12 cellular contexts compared by ENCODE assay signal in the genomic region with DNA sequence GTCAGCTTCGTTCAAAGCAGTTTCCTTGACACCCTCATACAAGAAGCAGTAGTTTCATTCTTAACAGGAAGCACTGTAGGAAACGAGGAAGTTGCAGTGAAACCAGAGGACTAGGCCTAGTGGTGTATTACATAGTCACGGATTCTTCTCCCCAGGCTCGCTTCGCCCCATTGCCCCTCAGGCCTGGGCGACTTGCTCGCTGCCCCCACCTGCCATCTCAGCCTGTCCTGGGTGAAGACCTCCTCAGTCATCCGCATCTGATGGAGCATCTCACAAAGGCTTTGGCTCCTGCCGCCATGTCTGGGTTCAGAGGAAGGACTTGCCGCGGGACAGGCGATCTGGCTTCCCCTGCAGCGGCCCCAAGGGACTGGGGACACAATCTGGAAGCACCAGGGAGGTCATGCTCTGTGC.
DNase-seq lines count a peak whose midpoint lies in the region; ATAC-seq and TF ChIP-seq lines count a peak whose summit lies in the region.
"Had no signal": no experiment of that assay in that cellular context is flagged by ENCODE, and none has a peak within 500 bp of the region (broad histone marks: within the 10 kb centered on the region; RNA-seq: fewer than 3 reads in every experiment).

No MANE protein-coding gene starts in this region.

- POLR2A ChIA-PET in SK-N-SH (lab: Yijun Ruan, JAX): no interaction called here

- TF ChIP-seq POLR2A in esophagus muscularis mucosa (IDR thresholded peaks at IDR 0.05; ENCODE audit: low read depth): no peak

- H3K9me2 ChIP-seq in SK-N-SH: no peaks in the 10 kb centered on the region

- H3K9me3 ChIP-seq in esophagus muscularis mucosa (no peaks in the 10 kb centered on the region), SK-N-SH (no peaks in the 10 kb centered on the region)
- H3K9me3 ChIP-seq: adrenal gland had no signal

- WGBS in esophagus muscularis mucosa: 56% methylated on average over 3 of the region's 13 CpGs
- 96% methylated on average over 8 of the region's 13 CpGs for WGBS in SK-N-SH (ENCODE audit: low lambda C conversion rate)

- TF ChIP-seq CTCF in esophagus muscularis mucosa (IDR thresholded peaks at IDR 0.05) (no peak), SK-N-SH (IDR thresholded peaks at IDR 0.05) (no peak)

- DNase-seq in esophagus muscularis mucosa (ENCODE audit: extremely low spot score) (peak; percentile 64), NCI-H2196 (lab: John Stamatoyannopoulos, UW; ENCODE audit: unreplicated experiment) (no peak), SK-N-SH (no peak), HUDEP-2 (lab: John Stamatoyannopoulos, UW; ENCODE audit: unreplicated experiment in 76 of 76) (no peak), NCI-H510A treated with DMSO at 0.1 percent for 48 hours (lab: John Stamatoyannopoulos, UW) (no peak)
- DNase-seq: adrenal gland, EL had no signal

- no peak overlapping the region for H3K4me2 ChIP-seq in SK-N-SH
- H3K4me2 ChIP-seq: KMS-11 had no signal

- H3K36me3 ChIP-seq in esophagus muscularis mucosa: no peaks in the 10 kb centered on the region
- no peaks in the 10 kb centered on the region for H3K36me3 ChIP-seq in SK-N-SH (replicated peaks in 1 of 2; ENCODE audit: control insufficient read depth in 1 of 2, insufficient read depth in 2 of 2, low read length in 1 of 2)
- H3K36me3 ChIP-seq: adrenal gland had no signal

- H2AFZ ChIP-seq in SK-N-SH (ENCODE audit: low read depth): no peak overlapping the region
- H2AFZ ChIP-seq: parathyroid adenoma had no signal

- H3K27me3 ChIP-seq in esophagus muscularis mucosa (no peaks in the 10 kb centered on the region), SK-N-SH (ENCODE audit: insufficient read depth) (no peaks in the 10 kb centered on the region)
- H3K27me3 ChIP-seq: adrenal gland had no signal

- TF ChIP-seq RAD21 in SK-N-SH (IDR thresholded peaks at IDR 0.05; ENCODE audit: low read length): no peak

- H3K4me3 ChIP-seq in esophagus muscularis mucosa: no peak overlapping the region
- no peak overlapping the region for H3K4me3 ChIP-seq in SK-N-SH (ENCODE audit: low read depth in 2 of 2, low read length in 1 of 2)
- H3K4me3 ChIP-seq: adrenal gland had no signal

- H3K27ac ChIP-seq in esophagus muscularis mucosa (replicated peaks in 1 of 4): no peak overlapping the region
- H3K27ac ChIP-seq in SK-N-SH (ENCODE audit: low read depth in 2 of 2, low read length in 1 of 2): peak overlapping the region in 1 of 2 experiments; percentile 99; a peak in 2 of 4 replicates
- H3K27ac ChIP-seq: adrenal gland, KMS-11, parathyroid adenoma had no signal

- H4K20me1 ChIP-seq in SK-N-SH (ENCODE audit: insufficient read depth): no peaks in the 10 kb centered on the region

- ATAC-seq in GM18498 (IDR thresholded peaks at IDR 0.05; ENCODE audit: unreplicated experiment): peak; percentile 86
- peak; percentile 94 for ATAC-seq in GM21423 (IDR thresholded peaks at IDR 0.05; ENCODE audit: unreplicated experiment)
- ATAC-seq in HG03432 (IDR thresholded peaks at IDR 0.05; ENCODE audit: unreplicated experiment): peak; percentile 91

- no peaks in the 10 kb centered on the region for H3K79me2 ChIP-seq in SK-N-SH (ENCODE audit: insufficient read depth)
- H3K79me2 ChIP-seq: parathyroid adenoma had no signal

- peaks cover 35% of the 10 kb centered on the region for H3F3A ChIP-seq in SK-N-SH (replicated peaks; ENCODE audit: insufficient read depth)

- no peak overlapping the region for H3K9ac ChIP-seq in SK-N-SH
- H3K9ac ChIP-seq: KMS-11, parathyroid adenoma had no signal

- peaks cover 0 to 10% (median 4%) of the 10 kb centered on the region in 4 donors for H3K4me1 ChIP-seq in esophagus muscularis mucosa
- peaks cover 4 to 12% of the 10 kb centered on the region in 2 experiments for H3K4me1 ChIP-seq in SK-N-SH (ENCODE audit: control insufficient read depth in 1 of 2, insufficient read depth in 2 of 2, low read depth in 1 of 2, low read length in 1 of 2)
- H3K4me1 ChIP-seq: adrenal gland, parathyroid adenoma had no signal

- intact Hi-C loops in esophagus muscularis mucosa (cut with DNase I): no loop called here

- no peak for TF ChIP-seq EP300 in esophagus muscularis mucosa (IDR thresholded peaks at IDR 0.05)
- TF ChIP-seq EP300 in SK-N-SH (IDR thresholded peaks at IDR 0.05; ENCODE audit: borderline replicate concordance in 1 of 2, low read depth in 1 of 2, low read length in 1 of 2): no peak

- CTCF ChIA-PET in SK-N-SH (lab: Yijun Ruan, JAX): interaction anchor here (1.2 kb wide), 1 partner anchor 528 kb away, joined by 3 read pairs; no protein-coding TSS in a partner anchor

TF ChIP-seq in SK-N-SH, 30 proteins besides CTCF, POLR2A, EP300 and RAD21:
- TF ChIP-seq RCOR1 (IDR thresholded peaks at IDR 0.05; ENCODE audit: low read length) (no peak), GATA2 (CRISPR knock-in tag; IDR thresholded peaks at IDR 0.05) (no peak), TCF12 (IDR thresholded peaks at IDR 0.05) (no peak), YY1 (IDR thresholded peaks at IDR 0.05; ENCODE audit: low read depth) (no peak), MXI1 (IDR thresholded peaks at IDR 0.05; ENCODE audit: low read depth, low read length) (no peak), EZH2phosphoT487 (IDR thresholded peaks at IDR 0.05; ENCODE audit: borderline replicate concordance, low read depth) (no peak), RFX5 (IDR thresholded peaks at IDR 0.05; ENCODE audit: low read length) (no peak), TAF1 (IDR thresholded peaks at IDR 0.05; ENCODE audit: borderline replicate concordance, low read depth, low read length) (no peak), GABPA (IDR thresholded peaks at IDR 0.05; ENCODE audit: low read depth) (no peak), NRF1 (IDR thresholded peaks at IDR 0.05; ENCODE audit: low read depth, low read length) (no peak), CHD2 (IDR thresholded peaks at IDR 0.05; ENCODE audit: low read length, partially characterized antibody) (no peak), MEF2A (IDR thresholded peaks at IDR 0.05; ENCODE audit: borderline replicate concordance, low read depth) (no peak), JUND (IDR thresholded peaks at IDR 0.05) (no peak)
- TF ChIP-seq, protein P1, sequence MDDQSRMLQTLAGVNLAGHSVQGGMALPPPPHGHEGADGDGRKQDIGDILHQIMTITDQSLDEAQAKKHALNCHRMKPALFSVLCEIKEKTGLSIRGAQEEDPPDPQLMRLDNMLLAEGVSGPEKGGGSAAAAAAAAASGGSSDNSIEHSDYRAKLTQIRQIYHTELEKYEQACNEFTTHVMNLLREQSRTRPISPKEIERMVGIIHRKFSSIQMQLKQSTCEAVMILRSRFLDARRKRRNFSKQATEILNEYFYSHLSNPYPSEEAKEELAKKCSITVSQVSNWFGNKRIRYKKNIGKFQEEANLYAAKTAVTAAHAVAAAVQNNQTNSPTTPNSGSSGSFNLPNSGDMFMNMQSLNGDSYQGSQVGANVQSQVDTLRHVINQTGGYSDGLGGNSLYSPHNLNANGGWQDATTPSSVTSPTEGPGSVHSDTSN (IDR thresholded peaks at IDR 0.05): no peak
- TF ChIP-seq, protein P2, sequence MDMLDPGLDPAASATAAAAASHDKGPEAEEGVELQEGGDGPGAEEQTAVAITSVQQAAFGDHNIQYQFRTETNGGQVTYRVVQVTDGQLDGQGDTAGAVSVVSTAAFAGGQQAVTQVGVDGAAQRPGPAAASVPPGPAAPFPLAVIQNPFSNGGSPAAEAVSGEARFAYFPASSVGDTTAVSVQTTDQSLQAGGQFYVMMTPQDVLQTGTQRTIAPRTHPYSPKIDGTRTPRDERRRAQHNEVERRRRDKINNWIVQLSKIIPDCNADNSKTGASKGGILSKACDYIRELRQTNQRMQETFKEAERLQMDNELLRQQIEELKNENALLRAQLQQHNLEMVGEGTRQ (IDR thresholded peaks at IDR 0.05; ENCODE audit: borderline replicate concordance, low read depth, low read length): no peak
- TF ChIP-seq, protein P3, sequence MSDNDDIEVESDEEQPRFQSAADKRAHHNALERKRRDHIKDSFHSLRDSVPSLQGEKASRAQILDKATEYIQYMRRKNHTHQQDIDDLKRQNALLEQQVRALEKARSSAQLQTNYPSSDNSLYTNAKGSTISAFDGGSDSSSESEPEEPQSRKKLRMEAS (IDR thresholded peaks at IDR 0.05; ENCODE audit: low read depth): no peak
